ENCODE assay signal across 19 cellular contexts in the genomic region with DNA sequence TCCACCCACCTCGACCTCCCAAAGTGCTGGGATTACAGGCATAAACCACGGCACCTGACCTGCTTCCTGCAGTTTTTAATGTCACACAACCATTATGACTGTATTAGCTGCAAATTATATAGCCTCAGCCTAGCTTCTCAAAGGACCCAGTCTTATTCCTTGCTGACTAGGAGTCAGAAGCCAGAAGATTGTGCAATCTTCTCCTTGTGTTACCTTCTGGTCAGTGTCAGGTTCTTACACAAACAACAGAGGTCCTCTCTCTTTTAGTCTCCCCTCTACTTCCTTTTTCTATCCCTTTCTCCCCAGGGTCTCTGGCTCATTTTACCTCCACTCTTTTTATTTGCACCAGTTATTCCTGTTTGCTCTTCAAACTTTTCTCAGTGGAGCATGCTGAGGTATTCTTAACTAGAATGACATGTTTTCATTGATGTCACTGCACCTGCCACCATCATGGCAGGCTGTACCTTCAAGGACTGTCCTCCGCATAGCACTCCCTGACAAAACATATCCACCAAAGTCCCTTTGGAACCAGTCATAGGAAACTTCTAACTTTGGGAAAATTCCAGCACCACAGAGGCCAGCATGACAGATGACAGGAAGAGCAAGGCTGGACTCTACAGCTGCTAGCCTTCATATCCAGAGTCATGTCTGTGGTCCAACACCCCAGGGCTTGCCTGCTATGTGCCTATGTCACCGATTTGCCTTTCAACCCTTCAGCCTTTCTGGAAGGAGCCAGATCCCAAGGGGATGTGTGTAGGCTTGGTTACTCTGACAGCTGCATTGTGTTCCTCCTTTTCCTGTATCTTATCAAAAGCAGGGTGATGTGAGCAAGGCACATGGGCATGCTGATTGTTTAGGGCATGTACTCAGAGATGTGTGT.
"Had no signal": no experiment of that assay in that cellular context is flagged by ENCODE, and none has a peak within 500 bp of the region (broad histone marks: within the 10 kb centered on the region; RNA-seq: fewer than 3 reads in every experiment).

No MANE protein-coding gene starts in this region.

- H3K4me3 ChIP-seq: cardiac muscle cell, dorsolateral prefrontal cortex, gastrocnemius medialis, hepatocyte, skin epidermis, transverse colon had no signal

- H3K9me3 ChIP-seq: neutrophil, transverse colon had no signal

- H3K27me3 ChIP-seq: cardiac muscle cell, dorsolateral prefrontal cortex, gastrocnemius medialis, hepatocyte, neutrophil, transverse colon had no signal

- H3K79me2 ChIP-seq: hepatocyte had no signal

- H3K36me3 ChIP-seq: cardiac muscle cell, gastrocnemius medialis, neutrophil, transverse colon had no signal

- ATAC-seq: gastrocnemius medialis; left lobe of liver; naive thymus-derived CD8-positive, alpha-beta T cell had no signal

- DNase-seq: activated CD4-positive, CD25-positive, alpha-beta regulatory T cell treated with anti-CD3 and anti-CD28 coated beads, Interleukin-2, amount 50 U/mL, for 72 hours; activated naive CD4-positive, alpha-beta T cell treated with Interleukin-2 at 50 U/mL for 16 hours; activated T-cell treated with anti-CD3 and anti-CD28 coated beads for 4 hours; dorsolateral prefrontal cortex; erythroblast; gastrocnemius medialis; mammary epithelial cell; naive thymus-derived CD8-positive, alpha-beta T cell; posterior cingulate gyrus; stimulated activated CD4-positive, alpha-beta T cell treated with anti-CD3 and anti-CD28 coated beads, Interleukin-4, amount 100 ng/mL, for 24 hours; stimulated activated naive CD4-positive, alpha-beta T cell treated with Interleukin-2 at 50 U/mL for 16 hours; T-helper 9 cell; transverse colon had no signal

- H2AFZ ChIP-seq: hepatocyte had no signal

- FAIRE-seq: keratinocyte had no signal

- H3K4me1 ChIP-seq: gastrocnemius medialis, transverse colon had no signal

- H3K27ac ChIP-seq: cardiac muscle cell, dorsolateral prefrontal cortex, gastrocnemius medialis, hepatocyte, neutrophil, skin epidermis, transverse colon had no signal

- H3K4me2 ChIP-seq: hepatocyte had no signal
